23 cellular contexts compared by ENCODE assay signal in genomic region chr1:2632051-2632430, GRCh38. TPM values are rescaled to one million over a fixed set of nuclear protein-coding genes. Genes with fewer than 3 reads are reported as not detected.
A peak's percentile ranks its signal among the peaks of the same experiment; 100 is the strongest.
DNase-seq lines count a peak whose midpoint lies in the region; ATAC-seq and TF ChIP-seq lines count a peak whose summit lies in the region.
"Had no signal": no experiment of that assay in that cellular context is flagged by ENCODE, and none has a peak within 500 bp of the region (broad histone marks: within the 10 kb centered on the region; RNA-seq: fewer than 3 reads in every experiment).

No MANE protein-coding gene starts in this region.

- no peak for TF ChIP-seq CTCF in thyroid gland (IDR thresholded peaks at IDR 0.05)

- peak overlapping the region; percentile 39 to 48 for H3K9ac ChIP-seq in duodenal mucosa (ENCODE audit: low read depth in 1 of 2, low read length in 2 of 2)
- H3K9ac ChIP-seq: SK-N-SH had no signal

- WGBS in thyroid gland, 2 donors: 56 to 58% methylated on average over 8 of the region's 8 CpGs

- peaks cover 11% of the 10 kb centered on the region for H3K9me3 Mint-ChIP-seq in activated T-cell treated with anti-CD3 and anti-CD28 coated beads, Interleukin-2, amount 50 U/mL, for 24 hours

- H3K9me3 ChIP-seq in duodenal mucosa (ENCODE audit: control insufficient read depth in 1 of 2, low read length in 2 of 2) (peaks cover 4 to 9% of the 10 kb centered on the region in 2 donors), thyroid gland (no peaks in the 10 kb centered on the region)
- H3K9me3 ChIP-seq: MG63, SK-N-SH had no signal

- no peaks in the 10 kb centered on the region for H3K36me3 Mint-ChIP-seq in activated T-cell treated with anti-CD3 and anti-CD28 coated beads, Interleukin-2, amount 50 U/mL, for 24 hours (ENCODE audit: low read depth)

- TF ChIP-seq POLR2A in thyroid gland (IDR thresholded peaks at IDR 0.05): no peak

- H3K27me3 ChIP-seq in duodenal mucosa (ENCODE audit: control insufficient read depth in 1 of 2, insufficient read depth in 2 of 2, low read length in 2 of 2) (peaks cover 23 to 26% of the 10 kb centered on the region in 2 donors), thyroid gland (peaks cover 18% of the 10 kb centered on the region)

- peak; percentile 15 for DNase-seq in activated T-cell treated with anti-CD3 and anti-CD28 coated beads, Interleukin-2, amount 50 U/mL, for 24 hours
- no peak for DNase-seq in activated T-cell treated with anti-CD3 and anti-CD28 coated beads, Interleukin-2, amount 50 U/mL, for 48 hours
- DNase-seq in posterior vena cava (ENCODE audit: low spot score) (peak; percentile 63), H4 (ENCODE audit: low spot score) (no peak), T-helper 9 cell (no peak), thyroid gland (no peak)
- DNase-seq: Calu3, DMS79 treated with DMSO at 0.1 percent for 48 hours, GF-D8, KBM-7, MG63, NCI-H1105 treated with DMSO at 0.1 percent for 48 hours, NCI-H146, NCI-H2029, NCI-H446, NCI-H69, SK-N-SH had no signal

- H3K4me1 Mint-ChIP-seq in activated T-cell treated with anti-CD3 and anti-CD28 coated beads, Interleukin-2, amount 50 U/mL, for 24 hours (ENCODE audit: low read depth): peaks cover 5% of the 10 kb centered on the region

- peaks cover 20 to 28% of the 10 kb centered on the region in 2 donors for H3K4me1 ChIP-seq in duodenal mucosa (ENCODE audit: control insufficient read depth in 1 of 2, insufficient read depth in 2 of 2, low read length in 2 of 2)
- peaks cover 6 to 12% of the 10 kb centered on the region in 2 donors for H3K4me1 ChIP-seq in thyroid gland

- H3K27ac ChIP-seq in duodenal mucosa (ENCODE audit: low read depth, low read length) (no peak overlapping the region), thyroid gland (no peak overlapping the region)
- H3K27ac ChIP-seq: 22Rv1 had no signal

- H3K27me3 Mint-ChIP-seq in activated T-cell treated with anti-CD3 and anti-CD28 coated beads, Interleukin-2, amount 50 U/mL, for 24 hours: peaks cover 41% of the 10 kb centered on the region

- intact Hi-C loops in posterior vena cava (cut with DNase I): no loop called here
- intact Hi-C loops in thyroid gland (cut with DNase I): no loop called here

- no peak overlapping the region for H3K4me3 Mint-ChIP-seq in activated T-cell treated with anti-CD3 and anti-CD28 coated beads, Interleukin-2, amount 50 U/mL, for 24 hours
- H3K4me3 Mint-ChIP-seq: B cell had no signal

- H3K27ac Mint-ChIP-seq in activated T-cell treated with anti-CD3 and anti-CD28 coated beads, Interleukin-2, amount 50 U/mL, for 24 hours: no peak overlapping the region

- H3K36me3 ChIP-seq in duodenal mucosa (ENCODE audit: control insufficient read depth in 1 of 2, insufficient read depth in 2 of 2, low read length in 2 of 2) (no peaks in the 10 kb centered on the region), thyroid gland (no peaks in the 10 kb centered on the region)
- H3K36me3 ChIP-seq: MG63 had no signal

- H3K4me3 ChIP-seq in duodenal mucosa (ENCODE audit: low read depth in 1 of 2, low read length in 2 of 2): peak overlapping the region; percentile 4 to 21
- H3K4me3 ChIP-seq in thyroid gland (replicated peaks in 1 of 3): no peak overlapping the region
- H3K4me3 ChIP-seq: MG63 had no signal

- no peak for ATAC-seq in GM21576 (IDR thresholded peaks at IDR 0.05; ENCODE audit: unreplicated experiment)
- ATAC-seq: Panc1 had no signal

RNA-seq across cellular contexts. Expression of gene MMEL1, which starts 0.8 kb away (rescaled TPM):
- 1 to 10 TPM in 1 of 2 donors, under 1 TPM in 1; 0.57 to 1.8 TPM for total RNA-seq in posterior vena cava
- not detected in 2 replicates for total RNA-seq in H4 (2014; rRNA removed; shearing (Covaris generic))
- 1 to 10 TPM in 2 of 4 donors, under 1 TPM in 1, not detected in 1; 0.98 to 2.5 (median 2.0) TPM for total RNA-seq in thyroid gland
- total RNA-seq: B cell, OCI-LY7 had no signal

RNA-seq across cellular contexts. Expression of gene PRXL2B, which starts 45.5 kb away (rescaled TPM):
- 10 to 100 TPM; 11.4 to 12.2 TPM for total RNA-seq in posterior vena cava
- total RNA-seq in H4 (2014; rRNA removed; shearing (Covaris generic)): 18.8 and 29.0 TPM in 2 replicates
- 10 to 100 TPM; 14.6 to 24.7 (median 18.0) TPM for total RNA-seq in thyroid gland

Comparison
In these comparisons a context has a peak if more than half of its experiments do, and no peak if none do; other contexts are left out.
1. DNase-seq: peak in activated T-cell treated with anti-CD3 and anti-CD28 coated beads, Interleukin-2, amount 50 U/mL, for 24 hours (single experiment) and posterior vena cava (single experiment); none in activated T-cell treated with anti-CD3 and anti-CD28 coated beads, Interleukin-2, amount 50 U/mL, for 48 hours (0 of 2), H4 (single experiment), T-helper 9 cell (single experiment) and thyroid gland (0 of 2).
2. H3K4me3 ChIP-seq: peak in duodenal mucosa (2 of 2); none in thyroid gland (0 of 3).